Comparison of ENCODE assay signal across 8 cellular contexts in the genomic region with DNA sequence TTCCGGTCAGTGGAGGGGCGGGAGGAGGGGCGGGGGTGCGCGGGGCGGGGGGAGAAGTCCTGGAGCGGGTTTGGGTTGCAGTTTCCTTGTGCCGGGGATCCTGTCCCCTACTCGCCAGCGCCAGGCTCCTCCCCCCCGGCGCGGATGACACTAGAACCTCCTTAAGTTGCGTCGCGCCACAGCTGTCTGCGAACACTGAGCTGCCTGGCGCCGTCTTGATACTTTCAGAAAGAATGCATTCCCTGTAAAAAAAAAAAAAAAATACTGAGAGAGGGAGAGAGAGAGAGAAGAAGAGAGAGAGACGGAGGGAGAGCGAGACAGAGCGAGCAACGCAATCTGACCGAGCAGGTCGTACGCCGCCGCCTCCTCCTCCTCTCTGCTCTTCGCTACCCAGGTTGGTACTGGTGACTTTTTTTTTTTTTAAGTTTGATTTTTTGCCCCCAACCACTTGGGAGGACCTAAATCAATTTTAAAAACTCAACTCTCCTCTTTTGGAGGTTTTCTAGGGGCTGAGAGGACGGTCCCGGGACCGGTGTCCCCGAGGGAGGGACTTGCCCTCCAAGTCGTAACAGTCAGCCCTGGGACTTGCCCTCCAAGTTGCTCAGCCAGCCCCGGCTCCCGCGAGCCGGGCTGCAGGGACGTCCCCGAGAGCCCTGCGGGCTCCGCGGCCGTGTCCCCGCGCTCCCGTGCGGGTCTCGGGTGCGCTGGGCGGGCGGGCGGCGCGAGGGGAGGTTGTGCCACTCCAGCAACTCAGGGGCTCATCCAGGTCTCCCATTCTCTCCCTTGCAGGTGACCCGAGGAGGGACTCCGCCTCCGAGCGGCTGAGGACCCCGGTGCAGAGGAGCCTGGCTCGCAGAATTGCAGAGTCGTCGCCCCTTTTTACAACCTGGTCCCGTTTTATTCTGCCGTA. TPM values are rescaled to one million over a fixed set of nuclear protein-coding genes. Genes with fewer than 3 reads are reported as not detected.
DNase-seq lines count a peak whose midpoint lies in the region; ATAC-seq, FAIRE-seq and TF ChIP-seq lines count a peak whose summit lies in the region.

Gene GATA3 (plus strand): TSS at position 191 of the 910 bp plus-strand sequence. CDS start 968 bp downstream, outside the sequence.

- peaks cover 15% of the 10 kb centered on the region; the same call in 1 of the 2 replicates for H4K20me1 ChIP-seq in HepG2 (ENCODE audit: insufficient read depth, low read length)

- H3K27me3 ChIP-seq in liver (ENCODE audit: control insufficient read depth in 4 of 4, insufficient read depth in 4 of 4, low read length in 3 of 4) (peaks cover 3 to 7% (median 5%) of the 10 kb centered on the region in 4 donors), HepG2 (ENCODE audit: control insufficient read depth in 1 of 2, insufficient read depth in 2 of 2, low read length in 2 of 2) (peaks cover 11 to 80% of the 10 kb centered on the region in 2 experiments)

- ATAC-seq in HepG2 (no peak), HG03354 (IDR thresholded peaks at IDR 0.05; ENCODE audit: poor library complexity, severe bottlenecking, unreplicated experiment) (peak; percentile 42)

- TF ChIP-seq EP300 in HepG2 (IDR thresholded peaks at IDR 0.05; ENCODE audit: low read depth in 2 of 2, low read length in 2 of 2) (no peak), HepG2 (CRISPR knock-in tag; IDR thresholded peaks at IDR 0.05; ENCODE audit: borderline replicate concordance) (no peak)

- no peaks in the 10 kb centered on the region for H3K79me2 ChIP-seq in HepG2 (ENCODE audit: insufficient read depth, low read length)

- H3K36me3 ChIP-seq in liver (ENCODE audit: control insufficient read depth in 4 of 4, insufficient read depth in 3 of 4, low read depth in 1 of 4, low read length in 3 of 4) (no peaks in the 10 kb centered on the region), HepG2 (replicated peaks in 1 of 2; ENCODE audit: control insufficient read depth in 1 of 2, insufficient read depth in 2 of 2, low read length in 2 of 2) (no peaks in the 10 kb centered on the region), mesodermal cell (ENCODE audit: control insufficient read depth, insufficient read depth, low read length) (peaks cover 29% of the 10 kb centered on the region)

- WGBS in liver = 4% methylated on average over 65 of the region's 65 CpGs
- WGBS in HepG2 (ENCODE audit: low lambda C conversion rate) = 64% methylated on average over 34 of the region's 65 CpGs
- 0% methylated on average over 34 to 41 of the region's 65 CpGs for WGBS in mesodermal cell (ENCODE audit: insufficient coverage in 2 of 2), 2 experiments

- H3K4me3 Mint-ChIP-seq in dendritic cell treated with granulocyte-macrophage colony-stimulating factor and Interleukin-4, amounts not matched to agents 40 ng/mL and 50 ng/mL, for 4 days = peak within 1 kb of the TSS; percentile 81

- TF ChIP-seq CTCF in liver (IDR thresholded peaks at IDR 0.05; ENCODE audit: low read depth, low read length, missing input control) (no peak), HepG2 (CRISPR knock-in tag; IDR thresholded peaks at IDR 0.05) (no peak)

- H3K4me3 ChIP-seq in liver (ENCODE audit: low read depth in 1 of 3, low read length in 3 of 3) (peak within 1 kb of the TSS; percentile 53 to 59 (median 58)), HepG2 (replicated peaks in 1 of 3; ENCODE audit: insufficient read depth in 1 of 3, low read depth in 2 of 3, low read length in 3 of 3) (no peak within 1 kb of the TSS), mesodermal cell (ENCODE audit: extremely low read depth, insufficient read depth, low read length, poor library complexity, severe bottlenecking) (peak within 1 kb of the TSS; percentile 84)

- peak within 1 kb of the TSS; percentile 32 to 52 for H3K9ac ChIP-seq in liver (ENCODE audit: low read depth in 1 of 2, low read length in 2 of 2)
- no peak within 1 kb of the TSS for H3K9ac ChIP-seq in HepG2 (ENCODE audit: insufficient read depth, low read depth, low read length)

- H3K27ac Mint-ChIP-seq in dendritic cell treated with granulocyte-macrophage colony-stimulating factor and Interleukin-4, amounts not matched to agents 40 ng/mL and 50 ng/mL, for 4 days = peak within 1 kb of the TSS; percentile 50

- H3K27ac ChIP-seq in liver (ENCODE audit: low read depth in 1 of 2, low read length in 2 of 2) (peak within 1 kb of the TSS; percentile 15 to 64), HepG2 (ENCODE audit: extremely low read length, insufficient read depth, low read length) (no peak within 1 kb of the TSS), mesodermal cell (ENCODE audit: low read depth, low read length, severe bottlenecking) (peak within 1 kb of the TSS; percentile 93)

- H3K4me1 Mint-ChIP-seq in dendritic cell treated with granulocyte-macrophage colony-stimulating factor and Interleukin-4, amounts not matched to agents 40 ng/mL and 50 ng/mL, for 4 days (ENCODE audit: low read depth) = peaks cover 56% of the 10 kb centered on the region

- no peak for TF ChIP-seq RAD21 in liver (IDR thresholded peaks at IDR 0.05)
- TF ChIP-seq RAD21 in HepG2 (CRISPR knock-in tag; IDR thresholded peaks at IDR 0.05) = no peak

- H2AFZ ChIP-seq in HepG2 (ENCODE audit: low read length) = no peak within 1 kb of the TSS

- H3K4me1 ChIP-seq in liver (ENCODE audit: control insufficient read depth in 4 of 4, insufficient read depth in 4 of 4, low read length in 3 of 4) (peaks cover 18 to 53% (median 28%) of the 10 kb centered on the region in 4 donors), HepG2 (ENCODE audit: insufficient read depth, low read length) (peaks cover 6% of the 10 kb centered on the region; the same call in 1 of the 2 replicates), mesodermal cell (ENCODE audit: control insufficient read depth, insufficient read depth, low read length, poor library complexity, severe bottlenecking) (peaks cover 19% of the 10 kb centered on the region)

- POLR2A ChIA-PET in HepG2 (lab: Yijun Ruan, JAX) = no interaction called here

- FAIRE-seq in HepG2 (lab: Jason Lieb, UNC) = no peak

- no TSS peak for BruUV-seq in HepG2 (replicated peaks; lab: Mats Ljungman, UMichigan)

- in situ Hi-C loops in HepG2 (cut with HindIII; ENCODE audit: extremely low pct_ligation_motif_present, low pct_unique_long_range_greater_than_20kb) = no loop called here

- CTCF ChIA-PET in HepG2 (lab: Yijun Ruan, JAX; ENCODE audit: low intra/inter-chr PET ratio, low total read pairs) = no interaction called here

- H3K9me3 ChIP-seq in liver (ENCODE audit: control insufficient read depth in 4 of 4, low read length in 3 of 4) (no peaks in the 10 kb centered on the region), HepG2 (ENCODE audit: low read length) (no peaks in the 10 kb centered on the region), mesodermal cell (ENCODE audit: control insufficient read depth, low read length) (no peaks in the 10 kb centered on the region)

- no peak within 1 kb of the TSS for H3K4me2 ChIP-seq in HepG2 (ENCODE audit: low read depth, low read length)

- intact Hi-C loops in HepG2 (cut with micrococcal nuclease; ENCODE audit: unreplicated experiment) = no loop called here
- intact Hi-C loops in dendritic cell treated with granulocyte-macrophage colony-stimulating factor and Interleukin-4, amounts not matched to agents 40 ng/mL and 50 ng/mL, for 4 days (cut with micrococcal nuclease) = no loop called here

- H3K27me3 Mint-ChIP-seq in dendritic cell treated with granulocyte-macrophage colony-stimulating factor and Interleukin-4, amounts not matched to agents 40 ng/mL and 50 ng/mL, for 4 days = peaks cover 94% of the 10 kb centered on the region

- H3K36me3 Mint-ChIP-seq in dendritic cell treated with granulocyte-macrophage colony-stimulating factor and Interleukin-4, amounts not matched to agents 40 ng/mL and 50 ng/mL, for 4 days (ENCODE audit: low read depth) = no peaks in the 10 kb centered on the region

- no peak for TF ChIP-seq POLR2A in HepG2 (IDR thresholded peaks at IDR 0.05; ENCODE audit: insufficient read depth in 1 of 2, low read depth in 2 of 2, low read length in 2 of 2)

- H3K9me3 Mint-ChIP-seq in dendritic cell treated with granulocyte-macrophage colony-stimulating factor and Interleukin-4, amounts not matched to agents 40 ng/mL and 50 ng/mL, for 4 days = no peaks in the 10 kb centered on the region

- DNase-seq in HepG2 (ENCODE audit: low spot score) = no peak
- DNase-seq in activated CD4-positive, CD25-positive, alpha-beta regulatory T cell treated with anti-CD3 and anti-CD28 coated beads, Interleukin-2, amount 50 U/mL, for 72 hours = peak; percentile 77
- peak; percentile 86 for DNase-seq in stimulated activated naive CD4-positive, alpha-beta T cell treated with Interleukin-2 at 50 U/mL for 16 hours (lab: John Stamatoyannopoulos, UW)
- DNase-seq in RPMI8226 = no peak

TF ChIP-seq in liver, 16 proteins besides CTCF, POLR2A, EP300 and RAD21:
- TF ChIP-seq FOXA1 (IDR thresholded peaks at IDR 0.05) = no peak
- no peak for TF ChIP-seq GABPA (IDR thresholded peaks at IDR 0.05 in 1 of 2, conservative IDR thresholded peaks at IDR 0.05 in 1 of 2)

TF ChIP-seq in HepG2, 621 proteins besides CTCF, POLR2A, EP300 and RAD21 (continues in another document):
- TF ChIP-seq NFKB2 (CRISPR knock-in tag; IDR thresholded peaks at IDR 0.05; ENCODE audit: borderline replicate concordance) (no peak), TOE1 (CRISPR knock-in tag; IDR thresholded peaks at IDR 0.05) (no peak)

RNA-seq across cellular contexts. Expression of gene GATA3, which starts in this region (rescaled TPM):
- total RNA-seq in liver = under 1 TPM; 0.08 to 0.09 TPM
- under 1 TPM; 0.32 to 0.51 TPM for polyA plus RNA-seq in liver
- not detected in 2 replicates for total RNA-seq in HepG2 (2016; rRNA removed; fragmentation: Illumina TruSeq; extraction: Trizol)
- total RNA-seq in HepG2 (2016; cell fraction: cytosol; rRNA removed; fragmentation: Illumina TruSeq; extraction: Trizol; ENCODE audit: low read depth) = not detected in 2 replicates
- not detected in 2 replicates for total RNA-seq in HepG2 (2016; cell fraction: insoluble cytoplasmic fraction; rRNA removed; fragmentation: Illumina TruSeq; extraction: Trizol)
- total RNA-seq in HepG2 (2016; cell fraction: membrane; rRNA removed; fragmentation: Illumina TruSeq; extraction: Trizol) = not detected in 2 replicates
- total RNA-seq in HepG2 (2016; cell fraction: nucleus; rRNA removed; fragmentation: Illumina TruSeq; extraction: Trizol) = not detected in 2 replicates
- not detected in 2 replicates for polyA plus RNA-seq in HepG2 (2011; rRNA removed)
- not detected in 2 replicates for polyA plus RNA-seq in HepG2 (2011; cell fraction: cytosol; rRNA removed)
- not detected in 2 replicates for polyA plus RNA-seq in HepG2 (2011; cell fraction: nucleus; rRNA removed)
- polyA plus RNA-seq in HepG2 (2012) = not detected in 2 replicates
- polyA plus RNA-seq in HepG2 (2016; cell fraction: cytosol; fragmentation: Illumina TruSeq; extraction: Trizol; ENCODE audit: low read depth) = not detected in 2 replicates
- polyA plus RNA-seq in HepG2 (2016; cell fraction: insoluble cytoplasmic fraction; fragmentation: Illumina TruSeq; extraction: Trizol; ENCODE audit: low read depth) = not detected in 2 replicates
- not detected in 2 replicates for polyA plus RNA-seq in HepG2 (2016; cell fraction: membrane; fragmentation: Illumina TruSeq; extraction: Trizol; ENCODE audit: low read depth)
- polyA plus RNA-seq in HepG2 (2016; cell fraction: nucleus; fragmentation: Illumina TruSeq; extraction: Trizol; ENCODE audit: insufficient read depth, low read depth) = not detected in 2 replicates
- not detected in 2 replicates for polyA minus RNA-seq in HepG2 (2011; rRNA and poly(A)+ RNA removed; ENCODE audit: low replicate concordance)
- polyA minus RNA-seq in HepG2 (2011; cell fraction: cytosol; rRNA and poly(A)+ RNA removed) = not detected in 2 replicates
- not detected in 2 replicates for polyA minus RNA-seq in HepG2 (2011; cell fraction: nucleus; rRNA and poly(A)+ RNA removed)
- 41.5 TPM for polyA plus RNA-seq in mesodermal cell (2013, experiment 1 of 2)
- polyA plus RNA-seq in mesodermal cell (2013, experiment 2 of 2) = 28.9 TPM

Comparison
In these comparisons a context has a peak if more than half of its experiments do, and no peak if none do; other contexts are left out.
1. H3K4me3 ChIP-seq: peak in liver (3 of 3) and mesodermal cell (single experiment); none in HepG2 (0 of 3).
2. DNase-seq: peak in activated CD4-positive, CD25-positive, alpha-beta regulatory T cell treated with anti-CD3 and anti-CD28 coated beads, Interleukin-2, amount 50 U/mL, for 72 hours (single experiment) and stimulated activated naive CD4-positive, alpha-beta T cell treated with Interleukin-2 at 50 U/mL for 16 hours (single experiment); none in HepG2 (single experiment) and RPMI8226 (single experiment).